ENCODE assay signal across 8 cellular contexts in genomic region chr12:1791104-1791927, GRCh38. TPM values are rescaled to one million over a fixed set of nuclear protein-coding genes. Genes with fewer than 3 reads are reported as not detected.
DNase-seq lines count a peak whose midpoint lies in the region; ATAC-seq, FAIRE-seq and TF ChIP-seq lines count a peak whose summit lies in the region.

No MANE protein-coding gene starts in this region.

- TF ChIP-seq POLR2A in K562 (conservative IDR thresholded peaks at IDR 0.05): no peak

- WGBS in K562 (ENCODE audit: insufficient coverage, low coverage, missing lambda C conversion rate): 59% methylated on average over 9 of the region's 10 CpGs

- H3K4me2 ChIP-seq in K562 (ENCODE audit: insufficient read depth, low read length): no peak overlapping the region

- H3K36me3 Mint-ChIP-seq in immature natural killer cell: peaks cover 0 to 5% (median 0%) of the 10 kb centered on the region in 3 donors

- peaks cover 2% of the 10 kb centered on the region; the same call in 2 of the 3 replicates for H3K79me2 ChIP-seq in K562 (ENCODE audit: control insufficient read depth, insufficient read depth, low read length)

- H3K9me3 ChIP-seq in K562 (replicated peaks; ENCODE audit: control insufficient read depth, insufficient read depth, low read depth, low read length): no peaks in the 10 kb centered on the region

- TF ChIP-seq CTCF in GM10248 (IDR thresholded peaks at IDR 0.05; ENCODE audit: control extremely low read depth, extremely low read depth, low read depth, missing control alignments): peak; percentile 83
- peak; percentile 69 to 80 (median 73) for TF ChIP-seq CTCF in K562 (IDR thresholded peaks at IDR 0.05 in 2 of 3, conservative IDR thresholded peaks at IDR 0.05 in 1 of 3; ENCODE audit: insufficient read depth in 2 of 3, low read depth in 1 of 3, low read length in 3 of 3)

- peaks cover 5% of the 10 kb centered on the region for H4K20me1 ChIP-seq in K562 (replicated peaks; ENCODE audit: control insufficient read depth, insufficient read depth, low read length)

- H3K4me1 Mint-ChIP-seq in immature natural killer cell: peaks cover 33 to 42% of the 10 kb centered on the region in 2 donors

- no peak overlapping the region for H3K27ac ChIP-seq in K562 (ENCODE audit: extremely low read depth, low read depth, low read length)

- no peak overlapping the region for H2AFZ ChIP-seq in K562 (ENCODE audit: low read depth, low read length)

- ATAC-seq in K562 (peak; percentile 63), GM18907 (IDR thresholded peaks at IDR 0.05; ENCODE audit: unreplicated experiment) (no peak), HG03159 (IDR thresholded peaks at IDR 0.05; ENCODE audit: unreplicated experiment) (no peak)

- peak overlapping the region in 1 of 5 donors; percentile 25 for H3K4me3 Mint-ChIP-seq in immature natural killer cell

- no peak overlapping the region for H3K4me3 ChIP-seq in K562

- H3K27me3 ChIP-seq in K562 (ENCODE audit: control insufficient read depth in 2 of 2, insufficient read depth in 2 of 2, low read length in 2 of 2): no peaks in the 10 kb centered on the region

- peak; percentile 83 to 92 for TF ChIP-seq RAD21 in K562 (CRISPR knock-in tag; conservative IDR thresholded peaks at IDR 0.05 in 1 of 2, IDR thresholded peaks at IDR 0.05 in 1 of 2)

- CTCF ChIA-PET in GM10248 (lab: Yijun Ruan, JAX): interaction anchor here (0.6 to 16.4 kb wide), 55 partner anchors 9 to 1251 kb away, joined by 3 to 627 read pairs (median 5); partner anchors contain the start of gene WNT5B
- CTCF ChIA-PET in K562 (lab: Yijun Ruan, JAX; ENCODE audit: low intra/inter-chr PET ratio): interaction anchor here (0.6 to 3.2 kb wide), 3 partner anchors 139 to 205 kb away, joined by 5 to 44 read pairs (median 22); no protein-coding TSS in a partner anchor

- no peaks in the 10 kb centered on the region for H3K9me3 Mint-ChIP-seq in immature natural killer cell

- H3K27ac Mint-ChIP-seq in immature natural killer cell: peak overlapping the region; percentile 28 to 82 (median 68)

- H3K36me3 ChIP-seq in K562 (ENCODE audit: control insufficient read depth, insufficient read depth, low read length): peaks cover 19% of the 10 kb centered on the region; the same call in 2 of the 3 replicates

- no peak overlapping the region for H3K9ac ChIP-seq in K562 (ENCODE audit: insufficient read depth in 1 of 2, low read depth in 2 of 2, low read length in 2 of 2)

- in situ Hi-C loops in K562 (cut with MboI): loop anchor here (5.0 kb wide), 1 partner anchor 146 kb away; no protein-coding TSS in a partner anchor

- DNase-seq in GM10248 (ENCODE audit: extremely low spot score) (peak; percentile 60), NCI-H146 (lab: John Stamatoyannopoulos, UW) (peak; percentile 71), T-helper 9 cell (peak; percentile 55), K562 (ENCODE audit: extremely low read depth in 1 of 4, low spot score in 3 of 4) (peak; percentile 46 to 72 (median 48)), immature natural killer cell (peak; percentile 49 to 67 (median 65))
- peak; percentile 32 for DNase-seq in stimulated activated CD4-positive, alpha-beta T cell treated with anti-CD3 and anti-CD28 coated beads, Interleukin-1b, Interleukin-23, amount 100 ng/mL, for 1 hour (ENCODE audit: low read depth in 2 of 2)

- peak; percentile 93 for FAIRE-seq in K562 (lab: Jason Lieb, UNC)

- no TSS peak for BruUV-seq in K562 (replicated peaks; lab: Mats Ljungman, UMichigan)

- H3K27me3 Mint-ChIP-seq in immature natural killer cell (ENCODE audit: low read depth in 3 of 3): peaks cover 2% of the 10 kb centered on the region in 3 donors

- no peaks in the 10 kb centered on the region for H3K9me1 ChIP-seq in K562 (ENCODE audit: control insufficient read depth, insufficient read depth, low read length)

- TF ChIP-seq EP300 in K562 (IDR thresholded peaks at IDR 0.05; ENCODE audit: low read length): no peak

- POLR2A ChIA-PET in GM10248 (lab: Yijun Ruan, JAX) (interaction anchor here (0.7 to 1.1 kb wide), 2 partner anchors 137 to 138 kb away, joined by 3 to 4 read pairs; no protein-coding TSS in a partner anchor), K562 (lab: Yijun Ruan, JAX) (interaction anchor here (0.9 to 2.2 kb wide), 5 partner anchors 9 to 157 kb away, joined by 4 to 9 read pairs (median 5); no protein-coding TSS in a partner anchor)

- H3K4me1 ChIP-seq in K562 (replicated peaks in 1 of 2; ENCODE audit: control insufficient read depth in 2 of 2, insufficient read depth in 2 of 2, low read length in 2 of 2): peaks cover 0 to 14% of the 10 kb centered on the region in 2 experiments; a peak in 4 of 5 replicates

- intact Hi-C loops in K562 (cut with micrococcal nuclease): loop anchor here (1.0 to 10.0 kb wide), 4 partner anchors 80 to 243 kb away; no protein-coding TSS in a partner anchor

TF ChIP-seq in K562, 482 proteins besides CTCF, POLR2A, EP300 and RAD21 (continues in another document):
- TF ChIP-seq MAX (CRISPR knock-in tag; IDR thresholded peaks at IDR 0.05): no peak
- TF ChIP-seq EZH2 (IDR thresholded peaks at IDR 0.05; ENCODE audit: borderline replicate concordance, low read depth, low read length): no peak
- no peak for TF ChIP-seq FOXP4 (CRISPR knock-in tag; IDR thresholded peaks at IDR 0.05; ENCODE audit: borderline replicate concordance)

RNA-seq across cellular contexts. Expression of gene LRTM2, which starts 29.0 kb away (rescaled TPM):
- not detected in 2 replicates for total RNA-seq in K562 (2011; cell fraction: chromatin; rRNA removed; ENCODE audit: low replicate concordance)
- total RNA-seq in K562 (2011; cell fraction: nucleolus; rRNA removed): not detected in 2 replicates
- total RNA-seq in K562 (2011; cell fraction: nucleoplasm; rRNA removed): not detected in 2 replicates
- total RNA-seq in K562 (2014; rRNA removed) (not detected in 2 replicates), K562 (2014; rRNA removed; fragmentation: Illumina TruSeq; extraction: Trizol) (not detected in 2 replicates), K562 (2015; rRNA removed; fragmentation: Illumina TruSeq; extraction: Trizol) (not detected in 2 replicates), K562 (2021) (not detected in 2 replicates)
- polyA plus RNA-seq in K562 (2011; rRNA removed) (not detected in 2 replicates), K562 (2014; fragmentation: Illumina TruSeq; extraction: Trizol) (not detected in 2 replicates), K562 (2014; fragmentation: Nextera tagmentation; extraction: Ambion mirVana) (not detected), K562 (2014; rRNA removed) (0.09 TPM in 1 of 2 replicates, not detected in the other), immature natural killer cell (not detected)
- polyA plus RNA-seq in K562 (2011; cell fraction: cytosol; rRNA removed): not detected in 2 replicates
- not detected in 2 replicates for polyA plus RNA-seq in K562 (2011; cell fraction: nucleus; rRNA removed)
- not detected in 2 replicates for polyA plus RNA-seq in K562 (2012)
- not detected in 2 replicates for polyA minus RNA-seq in K562 (2011; rRNA and poly(A)+ RNA removed)
- polyA minus RNA-seq in K562 (2011; cell fraction: cytosol; rRNA and poly(A)+ RNA removed): not detected in 2 replicates
- not detected in 2 replicates for polyA minus RNA-seq in K562 (2011; cell fraction: nucleus; rRNA and poly(A)+ RNA removed)
